In genomic region chr1:212928323-212929281, GRCh38 we compare ENCODE assay signal across 9 cellular contexts. TPM values are rescaled to one million over a fixed set of nuclear protein-coding genes. Genes with fewer than 3 reads are reported as not detected.
DNase-seq lines count a peak whose midpoint lies in the region; ATAC-seq, FAIRE-seq and TF ChIP-seq lines count a peak whose summit lies in the region.
"Had no signal": no experiment of that assay in that cellular context is flagged by ENCODE, and none has a peak within 500 bp of the region (broad histone marks: within the 10 kb centered on the region; RNA-seq: fewer than 3 reads in every experiment).

No MANE protein-coding gene starts in this region.

- H3K4me1 ChIP-seq in right cardiac atrium (ENCODE audit: control insufficient read depth, insufficient read depth, low read length), result no peaks in the 10 kb centered on the region
- H3K4me1 ChIP-seq in K562 (replicated peaks in 1 of 2; ENCODE audit: control insufficient read depth in 2 of 2, insufficient read depth in 2 of 2, low read length in 2 of 2), result no peaks in the 10 kb centered on the region; a peak in 1 of 5 replicates
- H3K4me1 ChIP-seq in upper lobe of right lung, result no peaks in the 10 kb centered on the region

- intact Hi-C loops in Right ventricle myocardium superior (cut with DNase I) (no loop called here), right cardiac atrium (cut with DNase I) (no loop called here), K562 (cut with micrococcal nuclease) (no loop called here), upper lobe of right lung (cut with DNase I) (no loop called here)

- BruUV-seq in K562 (replicated peaks; lab: Mats Ljungman, UMichigan), result no TSS peak

- no peak for TF ChIP-seq CTCF in K562 (IDR thresholded peaks at IDR 0.05 in 2 of 3, conservative IDR thresholded peaks at IDR 0.05 in 1 of 3; ENCODE audit: insufficient read depth in 2 of 3, low read depth in 1 of 3, low read length in 3 of 3)
- TF ChIP-seq CTCF in upper lobe of right lung (IDR thresholded peaks at IDR 0.05), result no peak

- no peak overlapping the region for H3K4me2 ChIP-seq in K562 (ENCODE audit: insufficient read depth, low read length)

- no peak for TF ChIP-seq EP300 in K562 (IDR thresholded peaks at IDR 0.05; ENCODE audit: low read length)

- H4K20me1 ChIP-seq in K562 (replicated peaks; ENCODE audit: control insufficient read depth, insufficient read depth, low read length), result no peaks in the 10 kb centered on the region

- no peaks in the 10 kb centered on the region for H3K9me1 ChIP-seq in K562 (ENCODE audit: control insufficient read depth, insufficient read depth, low read length)

- ATAC-seq in Right ventricle myocardium superior (ENCODE audit: poor library complexity) (peak; percentile 4), right cardiac atrium (no peak), HG03095 (IDR thresholded peaks at IDR 0.05; ENCODE audit: unreplicated experiment) (peak; percentile 73), K562 (peak; percentile 22), upper lobe of right lung (peak; percentile 15)
- no peak for ATAC-seq in activated CD4-positive, CD25-positive, alpha-beta regulatory T cell treated with anti-CD3 and anti-CD28 coated beads, Interleukin-2, amount 50 U/mL, for 24 hours

- POLR2A ChIA-PET in K562 (lab: Yijun Ruan, JAX), result interaction anchor here (0.6 to 1.2 kb wide), 4 partner anchors 8 to 231 kb away, joined by 3 read pairs; no protein-coding TSS in a partner anchor

- peak overlapping the region; percentile 20; the same call in 1 of the 2 replicates for H2AFZ ChIP-seq in K562 (ENCODE audit: low read depth, low read length)

- 45% methylated on average over 10 of the region's 10 CpGs for WGBS in right cardiac atrium
- 38% methylated on average over 10 of the region's 10 CpGs for WGBS in K562 (ENCODE audit: insufficient coverage, low coverage, missing lambda C conversion rate)

- TF ChIP-seq POLR2A in K562 (conservative IDR thresholded peaks at IDR 0.05), result no peak

- no peak overlapping the region for H3K27ac ChIP-seq in right cardiac atrium (ENCODE audit: low read length)
- no peak overlapping the region for H3K27ac ChIP-seq in K562 (ENCODE audit: extremely low read depth, low read depth, low read length)
- no peak overlapping the region for H3K27ac ChIP-seq in upper lobe of right lung

- no peak for DNase-seq in Right ventricle myocardium superior
- DNase-seq in right cardiac atrium, result no peak
- no peak for DNase-seq in K562 (ENCODE audit: extremely low read depth in 1 of 4, low spot score in 3 of 4)
- DNase-seq in upper lobe of right lung, result no peak
- DNase-seq in NK-92 (lab: John Stamatoyannopoulos, UW; ENCODE audit: unreplicated experiment), result no peak
- DNase-seq in SIG-M5 (lab: John Stamatoyannopoulos, UW), result no peak
- DNase-seq: activated naive CD4-positive, alpha-beta T cell treated with anti-CD3 and anti-CD28 coated beads, Interleukin-2, amount 10 ng/mL, durations not matched to agents 7 days and 5 days had no signal

- in situ Hi-C loops in K562 (cut with MboI), result no loop called here

- H3K9me3 ChIP-seq in right cardiac atrium (ENCODE audit: control insufficient read depth, low read length) (no peaks in the 10 kb centered on the region), K562 (replicated peaks; ENCODE audit: control insufficient read depth, insufficient read depth, low read depth, low read length) (no peaks in the 10 kb centered on the region), upper lobe of right lung (no peaks in the 10 kb centered on the region)

- H3K9ac ChIP-seq in K562 (ENCODE audit: insufficient read depth in 1 of 2, low read depth in 2 of 2, low read length in 2 of 2), result no peak overlapping the region

- CTCF ChIA-PET in K562 (lab: Yijun Ruan, JAX; ENCODE audit: low intra/inter-chr PET ratio), result no interaction called here

- H3K4me3 ChIP-seq in right cardiac atrium (ENCODE audit: low read length) (no peak overlapping the region), K562 (no peak overlapping the region), upper lobe of right lung (no peak overlapping the region)

- no peak for TF ChIP-seq RAD21 in K562 (CRISPR knock-in tag; conservative IDR thresholded peaks at IDR 0.05 in 1 of 2, IDR thresholded peaks at IDR 0.05 in 1 of 2)

- peak; percentile 52 for FAIRE-seq in K562 (lab: Jason Lieb, UNC)

- no peaks in the 10 kb centered on the region for H3K27me3 ChIP-seq in right cardiac atrium (ENCODE audit: control insufficient read depth, insufficient read depth)
- peaks cover 2 to 6% of the 10 kb centered on the region in 2 experiments; a peak in 3 of 5 replicates for H3K27me3 ChIP-seq in K562 (ENCODE audit: control insufficient read depth in 2 of 2, insufficient read depth in 2 of 2, low read length in 2 of 2)
- H3K27me3 ChIP-seq in upper lobe of right lung, result no peaks in the 10 kb centered on the region

- H3K36me3 ChIP-seq in K562 (ENCODE audit: control insufficient read depth, insufficient read depth, low read length) (no peaks in the 10 kb centered on the region), upper lobe of right lung (no peaks in the 10 kb centered on the region)

- no peaks in the 10 kb centered on the region for H3K79me2 ChIP-seq in K562 (ENCODE audit: control insufficient read depth, insufficient read depth, low read length)

TF ChIP-seq in K562, 482 proteins besides CTCF, POLR2A, EP300 and RAD21:
- no peak for TF ChIP-seq ZBTB7A (IDR thresholded peaks at IDR 0.05; ENCODE audit: borderline replicate concordance, control insufficient read depth, low read depth, low read length)
- peak; percentile 84 for TF ChIP-seq MAFG (tag; conservative IDR thresholded peaks at IDR 0.05)
- peak; percentile 90 for TF ChIP-seq C11orf30 (IDR thresholded peaks at IDR 0.05; ENCODE audit: low read depth)
- TF ChIP-seq ZNF785 (CRISPR knock-in tag; IDR thresholded peaks at IDR 0.05), result no peak
- peak; percentile 94 for TF ChIP-seq ZNF316 (IDR thresholded peaks at IDR 0.05)
- no peak for TF ChIP-seq ZNF778 (CRISPR knock-in tag; IDR thresholded peaks at IDR 0.05)
- TF ChIP-seq MAFK (IDR thresholded peaks at IDR 0.05; ENCODE audit: low read length), result peak; percentile 84
- TF ChIP-seq KDM2B (CRISPR knock-in tag; IDR thresholded peaks at IDR 0.05), result no peak
- TF ChIP-seq MAFF (IDR thresholded peaks at IDR 0.05; ENCODE audit: low read length), result peak; percentile 86
TF ChIP-seq in K562: peak in this region for 5.

RNA-seq across cellular contexts. Expression of gene VASH2, which starts 21.7 kb away (rescaled TPM):
- total RNA-seq in Right ventricle myocardium superior, result 2.2 TPM
- 1 to 10 TPM in 3 of 4 donors, under 1 TPM in 1; 0.91 to 1.3 (median 1.0) TPM for total RNA-seq in right cardiac atrium
- 0.50 TPM for polyA plus RNA-seq in right cardiac atrium
- 0.32 and 1.2 TPM in 2 replicates for total RNA-seq in K562 (2011; cell fraction: chromatin; rRNA removed; ENCODE audit: low replicate concordance)
- total RNA-seq in K562 (2011; cell fraction: nucleolus; rRNA removed), result 0.66 TPM in 1 of 2 replicates, not detected in the other
- total RNA-seq in K562 (2011; cell fraction: nucleoplasm; rRNA removed), result 1.9 TPM in 1 of 2 replicates, not detected in the other
- total RNA-seq in K562 (2014; rRNA removed), result 0.09 TPM in 1 of 2 replicates, not detected in the other
- 0.06 and 0.11 TPM in 2 replicates for total RNA-seq in K562 (2014; rRNA removed; fragmentation: Illumina TruSeq; extraction: Trizol)
- not detected in 2 replicates for total RNA-seq in K562 (2015; rRNA removed; fragmentation: Illumina TruSeq; extraction: Trizol)
- total RNA-seq in K562 (2021), result 0.13 and 0.40 TPM in 2 replicates
- 0.03 and 0.07 TPM in 2 replicates for polyA plus RNA-seq in K562 (2011; rRNA removed)
- polyA plus RNA-seq in K562 (2011; cell fraction: cytosol; rRNA removed), result not detected in 2 replicates
- polyA plus RNA-seq in K562 (2011; cell fraction: nucleus; rRNA removed), result 0.13 and 0.21 TPM in 2 replicates
- 0.12 and 0.48 TPM in 2 replicates for polyA plus RNA-seq in K562 (2012)
- 0.04 and 0.07 TPM in 2 replicates for polyA plus RNA-seq in K562 (2014; fragmentation: Illumina TruSeq; extraction: Trizol)
- polyA plus RNA-seq in K562 (2014; fragmentation: Nextera tagmentation; extraction: Ambion mirVana), result under 1 TPM; 0.06 to 0.14 TPM
- polyA plus RNA-seq in K562 (2014; rRNA removed), result 0.05 and 0.11 TPM in 2 replicates
- polyA minus RNA-seq in K562 (2011; rRNA and poly(A)+ RNA removed), result 0.11 TPM in 1 of 2 replicates, not detected in the other
- not detected in 2 replicates for polyA minus RNA-seq in K562 (2011; cell fraction: cytosol; rRNA and poly(A)+ RNA removed)
- polyA minus RNA-seq in K562 (2011; cell fraction: nucleus; rRNA and poly(A)+ RNA removed), result 0.11 and 0.27 TPM in 2 replicates
- total RNA-seq in upper lobe of right lung, result 1.9 TPM

Comparison
In these comparisons a context has a peak if more than half of its experiments do, and no peak if none do; other contexts are left out.
1. ATAC-seq: peak in Right ventricle myocardium superior (single experiment), HG03095 (single experiment), K562 (single experiment) and upper lobe of right lung (single experiment); none in right cardiac atrium (0 of 2) and activated CD4-positive, CD25-positive, alpha-beta regulatory T cell treated with anti-CD3 and anti-CD28 coated beads, Interleukin-2, amount 50 U/mL, for 24 hours (0 of 2).